ENCODE assay signal across 8 cellular contexts in genomic region chr16:3443108-3444031, GRCh38. TPM values are rescaled to one million over a fixed set of nuclear protein-coding genes. Genes with fewer than 3 reads are reported as not detected.
DNase-seq lines count a peak whose midpoint lies in the region; ATAC-seq and TF ChIP-seq lines count a peak whose summit lies in the region.

Gene NAA60 (plus strand): TSS chr16:3443680. CDS start chr16:3476228, 32,548 bp downstream.
A gene with protein sequence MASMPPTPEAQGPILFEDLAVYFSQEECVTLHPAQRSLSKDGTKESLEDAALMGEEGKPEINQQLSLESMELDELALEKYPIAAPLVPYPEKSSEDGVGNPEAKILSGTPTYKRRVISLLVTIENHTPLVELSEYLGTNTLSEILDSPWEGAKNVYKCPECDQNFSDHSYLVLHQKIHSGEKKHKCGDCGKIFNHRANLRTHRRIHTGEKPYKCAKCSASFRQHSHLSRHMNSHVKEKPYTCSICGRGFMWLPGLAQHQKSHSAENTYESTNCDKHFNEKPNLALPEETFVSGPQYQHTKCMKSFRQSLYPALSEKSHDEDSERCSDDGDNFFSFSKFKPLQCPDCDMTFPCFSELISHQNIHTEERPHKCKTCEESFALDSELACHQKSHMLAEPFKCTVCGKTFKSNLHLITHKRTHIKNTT (minus strand): TSS chr16:3443504. CDS start chr16:3443153, 351 bp downstream.

- H3K9me3 ChIP-seq in testis = no peaks in the 10 kb centered on the region

- WGBS in testis, 2 donors = 21 to 37% methylated on average over 61 of the region's 61 CpGs

- H3K27ac ChIP-seq in testis = peak within 1 kb of the TSS; percentile 40 to 71

- peak; percentile 94 for ATAC-seq in GM21737 (IDR thresholded peaks at IDR 0.05; ENCODE audit: unreplicated experiment)

- no peaks in the 10 kb centered on the region for H3K4me1 ChIP-seq in testis

- DNase-seq in DMS53 (lab: John Stamatoyannopoulos, UW) (peak; percentile 92), LHCN-M2 (ENCODE audit: low read depth) (peak; percentile 91), SK-MEL-5 (ENCODE audit: low read depth, low spot score) (peak; percentile 94), glomerular endothelial cell (ENCODE audit: extremely low read depth, low read depth, low spot score) (peak; percentile 68), nucleus accumbens (lab: John Stamatoyannopoulos, UW) (peak in 55 of 56 donors; percentile 16 to 92 (median 76)), testis (peak; percentile 95)

- intact Hi-C loops in testis (cut with DNase I; ENCODE audit: low total_unique reads) = no loop called here

- H3K4me3 ChIP-seq in testis = peak within 1 kb of the TSS; percentile 54 to 71

- peaks cover 8% of the 10 kb centered on the region for H3K9me3 Mint-ChIP-seq in activated naive CD4-positive, alpha-beta T cell treated with anti-CD3 and anti-CD28 coated beads, Interleukin-2, amount 50 U/mL, for 24 hours

- TF ChIP-seq POLR2A in testis (IDR thresholded peaks at IDR 0.05) = no peak

- no peaks in the 10 kb centered on the region for H3K27me3 ChIP-seq in testis

- H3K27me3 Mint-ChIP-seq in activated naive CD4-positive, alpha-beta T cell treated with anti-CD3 and anti-CD28 coated beads, Interleukin-2, amount 50 U/mL, for 24 hours = no peaks in the 10 kb centered on the region

- TF ChIP-seq CTCF in testis (IDR thresholded peaks at IDR 0.05) = no peak

- peak within 1 kb of the TSS; percentile 95 for H3K4me3 Mint-ChIP-seq in activated naive CD4-positive, alpha-beta T cell treated with anti-CD3 and anti-CD28 coated beads, Interleukin-2, amount 50 U/mL, for 24 hours

- H3K4me1 Mint-ChIP-seq in activated naive CD4-positive, alpha-beta T cell treated with anti-CD3 and anti-CD28 coated beads, Interleukin-2, amount 50 U/mL, for 24 hours = peaks cover 29% of the 10 kb centered on the region

- peaks cover 22% of the 10 kb centered on the region for H3K36me3 Mint-ChIP-seq in activated naive CD4-positive, alpha-beta T cell treated with anti-CD3 and anti-CD28 coated beads, Interleukin-2, amount 50 U/mL, for 24 hours

- H3K27ac Mint-ChIP-seq in activated naive CD4-positive, alpha-beta T cell treated with anti-CD3 and anti-CD28 coated beads, Interleukin-2, amount 50 U/mL, for 24 hours = peak within 1 kb of the TSS; percentile 95

- in situ Hi-C loops in SK-MEL-5 (cut with HindIII; ENCODE audit: low pct_unique_long_range_greater_than_20kb, low sequenced_read_pairs) = no loop called here

- H3K36me3 ChIP-seq in testis (ENCODE audit: low read depth, missing control alignments) = no peaks in the 10 kb centered on the region

RNA-seq across cellular contexts. Expression of gene NAA60, which starts in this region (rescaled TPM):
- total RNA-seq in LHCN-M2 (2014; rRNA removed) (10.5 and 50.2 TPM in 2 replicates), glomerular endothelial cell (40.3 and 45.3 TPM in 2 replicates), testis (100 to 1,000 TPM in 1 of 2 donors, 10 to 100 TPM in 1; 99.2 to 120 TPM)
- polyA plus RNA-seq in LHCN-M2 (2012) = 31.4 TPM
- 4.7 and 5.2 TPM in 2 replicates for total RNA-seq in SK-MEL-5 (2014; rRNA removed; shearing (Covaris generic))
- 51.2 and 67.6 TPM in 2 replicates for polyA plus RNA-seq in SK-MEL-5 (2015; cell fraction: cytosol; rRNA removed)
- polyA plus RNA-seq in SK-MEL-5 (2015; cell fraction: nucleus; rRNA removed) = 45.3 and 121 TPM in 2 replicates
- 61.8 TPM for polyA plus RNA-seq in testis (ENCODE audit: insufficient read depth, low read depth, low replicate concordance)

RNA-seq across cellular contexts. Expression of the second gene that starts in this region (rescaled TPM):
- total RNA-seq in LHCN-M2 (2014; rRNA removed) (1.9 TPM in 2 replicates), glomerular endothelial cell (1.7 and 2.1 TPM in 2 replicates), testis (10 to 100 TPM in 1 of 2 donors, 1 to 10 TPM in 1; 9.1 to 11.0 TPM)
- 0.69 TPM for polyA plus RNA-seq in LHCN-M2 (2012)
- 2.8 and 3.1 TPM in 2 replicates for total RNA-seq in SK-MEL-5 (2014; rRNA removed; shearing (Covaris generic))
- 1.5 and 2.0 TPM in 2 replicates for polyA plus RNA-seq in SK-MEL-5 (2015; cell fraction: cytosol; rRNA removed)
- polyA plus RNA-seq in SK-MEL-5 (2015; cell fraction: nucleus; rRNA removed) = 4.8 and 6.6 TPM in 2 replicates
- polyA plus RNA-seq in testis (ENCODE audit: insufficient read depth, low read depth, low replicate concordance) = 6.9 TPM

Comparison
In these comparisons a context has a peak if more than half of its experiments do, and no peak if none do; other contexts are left out.
1. Peak in every context shown above with its lines: DNase-seq, ATAC-seq, H3K4me3 ChIP-seq and H3K27ac ChIP-seq.